8 cellular contexts compared by ENCODE assay signal in genomic region chr7:100247152-100247757, GRCh38. TPM values are rescaled to one million over a fixed set of nuclear protein-coding genes. Genes with fewer than 3 reads are reported as not detected.
A peak's percentile ranks its signal among the peaks of the same experiment; 100 is the strongest.
DNase-seq lines count a peak whose midpoint lies in the region; ATAC-seq and TF ChIP-seq lines count a peak whose summit lies in the region.

No MANE protein-coding gene starts in this region.

- no peak overlapping the region for H3K27ac ChIP-seq in CD4-positive, alpha-beta T cell (ENCODE audit: low read depth, low read length)

- ATAC-seq in HG02870 (IDR thresholded peaks at IDR 0.05; ENCODE audit: unreplicated experiment), result no peak
- ATAC-seq in CD4-positive, alpha-beta T cell (ENCODE audit: poor library complexity), result no peak
- no peak for ATAC-seq in activated CD8-positive, alpha-beta memory T cell treated with anti-CD3 and anti-CD28 coated beads, Interleukin-2, amount 10 ng/mL, durations not matched to agents 7 days and 5 days

- H3K27me3 Mint-ChIP-seq in chondrocyte (ENCODE audit: low read depth) (peaks cover 7% of the 10 kb centered on the region), osteocyte (ENCODE audit: unreplicated experiment) (peaks cover 6% of the 10 kb centered on the region)
- H3K27me3 Mint-ChIP-seq in CD4-positive, alpha-beta T cell, result no peaks in the 10 kb centered on the region
- no peaks in the 10 kb centered on the region for H3K27me3 Mint-ChIP-seq in activated CD8-positive, alpha-beta memory T cell treated with anti-CD3 and anti-CD28 coated beads, Interleukin-2, amount 10 ng/mL, durations not matched to agents 7 days and 5 days

- peak overlapping the region; percentile 76 for H3K27ac Mint-ChIP-seq in chondrocyte (ENCODE audit: unreplicated experiment)
- H3K27ac Mint-ChIP-seq in osteocyte (ENCODE audit: unreplicated experiment), result peak overlapping the region; percentile 85
- no peak overlapping the region for H3K27ac Mint-ChIP-seq in CD4-positive, alpha-beta T cell
- no peak overlapping the region for H3K27ac Mint-ChIP-seq in activated CD8-positive, alpha-beta memory T cell treated with anti-CD3 and anti-CD28 coated beads, Interleukin-2, amount 10 ng/mL, durations not matched to agents 7 days and 5 days

- intact Hi-C loops in CD4-positive, alpha-beta T cell (cut with DNase I, micrococcal nuclease), result no loop called here

- POLR2A ChIA-PET in CD4-positive, alpha-beta T cell (lab: Charles Lee), result no interaction called here

- peaks cover 29% of the 10 kb centered on the region for H3K4me1 Mint-ChIP-seq in chondrocyte (ENCODE audit: low read depth)
- peaks cover 45% of the 10 kb centered on the region for H3K4me1 Mint-ChIP-seq in osteocyte (ENCODE audit: unreplicated experiment)
- H3K4me1 Mint-ChIP-seq in CD4-positive, alpha-beta T cell (ENCODE audit: low read depth), result peaks cover 5% of the 10 kb centered on the region
- peaks cover 19% of the 10 kb centered on the region for H3K4me1 Mint-ChIP-seq in activated CD8-positive, alpha-beta memory T cell treated with anti-CD3 and anti-CD28 coated beads, Interleukin-2, amount 10 ng/mL, durations not matched to agents 7 days and 5 days

- CTCF ChIA-PET in CD4-positive, alpha-beta T cell (lab: Charles Lee), result no interaction called here
- CTCF ChIA-PET in activated CD8-positive, alpha-beta memory T cell treated with anti-CD3 and anti-CD28 coated beads, Interleukin-2, amount 10 ng/mL, durations not matched to agents 7 days and 5 days (lab: Charles Lee), result no interaction called here

- H3K9me3 Mint-ChIP-seq in chondrocyte (ENCODE audit: low read depth) (no peaks in the 10 kb centered on the region), osteocyte (ENCODE audit: unreplicated experiment) (no peaks in the 10 kb centered on the region)
- no peaks in the 10 kb centered on the region for H3K9me3 Mint-ChIP-seq in CD4-positive, alpha-beta T cell
- H3K9me3 Mint-ChIP-seq in activated CD8-positive, alpha-beta memory T cell treated with anti-CD3 and anti-CD28 coated beads, Interleukin-2, amount 10 ng/mL, durations not matched to agents 7 days and 5 days (ENCODE audit: low read depth), result no peaks in the 10 kb centered on the region

- TF ChIP-seq CTCF in chondrocyte (IDR thresholded peaks at IDR 0.05) (peak; percentile 29), osteocyte (IDR thresholded peaks at IDR 0.05) (no peak)
- no peak for TF ChIP-seq CTCF in CD4-positive, alpha-beta T cell (IDR thresholded peaks at IDR 0.05)

- H3K36me3 Mint-ChIP-seq in chondrocyte (ENCODE audit: low read depth), result peaks cover 2% of the 10 kb centered on the region
- H3K36me3 Mint-ChIP-seq in osteocyte (ENCODE audit: unreplicated experiment), result no peaks in the 10 kb centered on the region
- no peaks in the 10 kb centered on the region for H3K36me3 Mint-ChIP-seq in CD4-positive, alpha-beta T cell (ENCODE audit: low read depth)
- peaks cover 1% of the 10 kb centered on the region for H3K36me3 Mint-ChIP-seq in activated CD8-positive, alpha-beta memory T cell treated with anti-CD3 and anti-CD28 coated beads, Interleukin-2, amount 10 ng/mL, durations not matched to agents 7 days and 5 days

- no peaks in the 10 kb centered on the region for H3K27me3 ChIP-seq in CD4-positive, alpha-beta T cell (ENCODE audit: control insufficient read depth, insufficient read depth, low read length)

- no peaks in the 10 kb centered on the region for H3K9me3 ChIP-seq in CD4-positive, alpha-beta T cell (ENCODE audit: control insufficient read depth, low read length)

- H3K4me3 Mint-ChIP-seq in chondrocyte (ENCODE audit: unreplicated experiment) (no peak overlapping the region), osteocyte (ENCODE audit: unreplicated experiment) (no peak overlapping the region)
- no peak overlapping the region for H3K4me3 Mint-ChIP-seq in CD4-positive, alpha-beta T cell
- no peak overlapping the region for H3K4me3 Mint-ChIP-seq in activated CD8-positive, alpha-beta memory T cell treated with anti-CD3 and anti-CD28 coated beads, Interleukin-2, amount 10 ng/mL, durations not matched to agents 7 days and 5 days

- DNase-seq in H4 (ENCODE audit: low spot score), result peak; percentile 97
- peak; percentile 87 for DNase-seq in NCI-H2196 (lab: John Stamatoyannopoulos, UW; ENCODE audit: unreplicated experiment)
- no peak for DNase-seq in chondrocyte (ENCODE audit: low spot score)
- DNase-seq in osteocyte (ENCODE audit: extremely low spot score, unreplicated experiment), result peak; percentile 90
- no peak for DNase-seq in stimulated activated CD4-positive, alpha-beta T cell treated with anti-CD3 and anti-CD28 coated beads, Interleukin-2, amount 100 ng/mL, for 24 hours
- DNase-seq in CD4-positive, alpha-beta T cell, result no peak
- DNase-seq in activated CD8-positive, alpha-beta memory T cell treated with anti-CD3 and anti-CD28 coated beads, Interleukin-2, amount 10 ng/mL, durations not matched to agents 7 days and 5 days, result no peak

RNA-seq across cellular contexts. Expression of gene PVRIG, which starts 27.5 kb away (rescaled TPM):
- not detected in 2 replicates for total RNA-seq in H4 (2014; rRNA removed; shearing (Covaris generic))
- total RNA-seq in chondrocyte (not detected in 3 replicates), osteocyte (not detected in 2 replicates)
- 10 to 100 TPM; 30.1 to 33.2 TPM for total RNA-seq in CD4-positive, alpha-beta T cell
- total RNA-seq in activated CD8-positive, alpha-beta memory T cell treated with anti-CD3 and anti-CD28 coated beads, Interleukin-2, amount 10 ng/mL, durations not matched to agents 7 days and 5 days, result 10 to 100 TPM; 45.2 to 63.2 TPM

Comparison
In these comparisons a context has a peak if more than half of its experiments do, and no peak if none do; other contexts are left out.
1. DNase-seq: peak in H4 (single experiment), NCI-H2196 (single experiment) and osteocyte (single experiment); none in chondrocyte (single experiment), stimulated activated CD4-positive, alpha-beta T cell treated with anti-CD3 and anti-CD28 coated beads, Interleukin-2, amount 100 ng/mL, for 24 hours (0 of 2), CD4-positive, alpha-beta T cell (0 of 10) and activated CD8-positive, alpha-beta memory T cell treated with anti-CD3 and anti-CD28 coated beads, Interleukin-2, amount 10 ng/mL, durations not matched to agents 7 days and 5 days (single experiment).
2. H3K27ac Mint-ChIP-seq: peak in chondrocyte (single experiment) and osteocyte (single experiment); none in CD4-positive, alpha-beta T cell (single experiment) and activated CD8-positive, alpha-beta memory T cell treated with anti-CD3 and anti-CD28 coated beads, Interleukin-2, amount 10 ng/mL, durations not matched to agents 7 days and 5 days (single experiment).
3. RNA of gene PVRIG, which starts 27.5 kb away (total RNA-seq): 45.2 to 63.2 TPM in activated CD8-positive, alpha-beta memory T cell treated with anti-CD3 and anti-CD28 coated beads, Interleukin-2, amount 10 ng/mL, durations not matched to agents 7 days and 5 days and 30.1 to 33.2 TPM in CD4-positive, alpha-beta T cell; not detected in chondrocyte, not detected in H4 and not detected in osteocyte; every median in the first group is over 10 times any median in the second.